24 cellular contexts compared by ENCODE assay signal in genomic region chrX:1031521-1032430, GRCh38.
DNase-seq lines count a peak whose midpoint lies in the region; ATAC-seq and TF ChIP-seq lines count a peak whose summit lies in the region.
"Had no signal": no experiment of that assay in that cellular context is flagged by ENCODE, and none has a peak within 500 bp of the region (broad histone marks: within the 10 kb centered on the region; RNA-seq: fewer than 3 reads in every experiment).

No MANE protein-coding gene starts in this region.

- 0 out of 22 replicates have a peak, but pooled peaks cover 0 to 4% (median 0%) of the 10 kb centered on the region in 11 experiments for H3K9me3 ChIP-seq in BLaER1 treated with 17β-estradiol and CSF1 and Interleukin-3, amounts not matched to agents 10 nM and 100 nM (replicated peaks in 1 of 11)
- H3K9me3 ChIP-seq: A549, SK-N-SH had no signal

- peaks cover 6% of the 10 kb centered on the region for H3K27me3 Mint-ChIP-seq in chondrocyte (ENCODE audit: low read depth)

- no peaks in the 10 kb centered on the region for H3K4me1 Mint-ChIP-seq in chondrocyte (ENCODE audit: low read depth)

- peak; percentile 17 for DNase-seq in RPMI8226
- DNase-seq in left kidney (ENCODE audit: low read depth, low spot score): peak; percentile 20
- DNase-seq in retina: peak; percentile 42
- DNase-seq in NCI-H2029 treated with DMSO at 0.1 percent for 48 hours (lab: John Stamatoyannopoulos, UW): no peak
- DNase-seq in T-helper 2 cell: no peak
- no peak for DNase-seq in chondrocyte (ENCODE audit: low spot score)
- DNase-seq: AML-193; CD8-positive, alpha-beta T cell; DMS 273 treated with DMSO at 0.1 percent for 48 hours; DMS79 treated with DMSO at 0.1 percent for 48 hours; GF-D8; IMR-90; KG1; MM.1S; NCI-H2029; NCI-H2171; NCI-H345; NCI-H510A treated with DMSO at 0.1 percent for 48 hours; NCI-H774; SK-N-SH had no signal

- peaks cover 4% of the 10 kb centered on the region for H3K9me3 Mint-ChIP-seq in chondrocyte (ENCODE audit: low read depth)

- H3K27me3 ChIP-seq in BLaER1 treated with 17β-estradiol and CSF1 and Interleukin-3, amounts not matched to agents 10 nM and 100 nM: peaks cover 0 to 13% (median 11%) of the 10 kb centered on the region in 11 experiments; a peak in 14 of 22 replicates

- H3K4me3 ChIP-seq in BLaER1 treated with 17β-estradiol and CSF1 and Interleukin-3, amounts not matched to agents 10 nM and 100 nM: no peak overlapping the region
- H3K4me3 ChIP-seq: A549 had no signal

- H3K4me3 Mint-ChIP-seq in chondrocyte (ENCODE audit: unreplicated experiment): no peak overlapping the region
- H3K4me3 Mint-ChIP-seq: CD8-positive, alpha-beta T cell had no signal

- no peak overlapping the region for H3K27ac Mint-ChIP-seq in chondrocyte (ENCODE audit: unreplicated experiment)
- H3K27ac Mint-ChIP-seq: CD8-positive, alpha-beta T cell had no signal

- no peaks in the 10 kb centered on the region for H4K20me1 ChIP-seq in BLaER1 treated with 17β-estradiol and CSF1 and Interleukin-3, amounts not matched to agents 10 nM and 100 nM

- H3K4me1 ChIP-seq in BLaER1 treated with 17β-estradiol and CSF1 and Interleukin-3, amounts not matched to agents 10 nM and 100 nM: peaks cover 24 to 38% (median 33%) of the 10 kb centered on the region in 10 experiments; a peak in 19 of 20 replicates
- H3K4me1 ChIP-seq: A549 had no signal

- H3K36me3 ChIP-seq in BLaER1 treated with 17β-estradiol and CSF1 and Interleukin-3, amounts not matched to agents 10 nM and 100 nM: no peaks in the 10 kb centered on the region

- H3K4me2 ChIP-seq in BLaER1 treated with 17β-estradiol and CSF1 and Interleukin-3, amounts not matched to agents 10 nM and 100 nM: peak overlapping the region; percentile 48 to 81 (median 63)
- H3K4me2 ChIP-seq: A549, SK-N-SH had no signal

- peak overlapping the region in 2 of 11 experiments; percentile 16 to 21; a peak in 1 of 22 replicates for H3K9ac ChIP-seq in BLaER1 treated with 17β-estradiol and CSF1 and Interleukin-3, amounts not matched to agents 10 nM and 100 nM
- H3K9ac ChIP-seq: SK-N-SH had no signal

- ATAC-seq in HG03342 (IDR thresholded peaks at IDR 0.05; ENCODE audit: unreplicated experiment): no peak
- ATAC-seq: A549; CD8-positive, alpha-beta T cell had no signal

- no peak overlapping the region for H3K27ac ChIP-seq in BLaER1 treated with 17β-estradiol and CSF1 and Interleukin-3, amounts not matched to agents 10 nM and 100 nM
- H3K27ac ChIP-seq: A549, C4-2B had no signal

- H3K36me3 Mint-ChIP-seq in chondrocyte (ENCODE audit: low read depth): no peaks in the 10 kb centered on the region
- H3K36me3 Mint-ChIP-seq: CD8-positive, alpha-beta T cell had no signal

- TF ChIP-seq CTCF in chondrocyte (IDR thresholded peaks at IDR 0.05): no peak

Comparison
In these comparisons a context has a peak if more than half of its experiments do, and no peak if none do; other contexts are left out.
1. DNase-seq: peak in RPMI8226 (single experiment), left kidney (single experiment) and retina (single experiment); none in NCI-H2029 treated with DMSO at 0.1 percent for 48 hours (single experiment), T-helper 2 cell (0 of 5) and chondrocyte (single experiment).